10 cellular contexts compared by ENCODE assay signal in the genomic region with DNA sequence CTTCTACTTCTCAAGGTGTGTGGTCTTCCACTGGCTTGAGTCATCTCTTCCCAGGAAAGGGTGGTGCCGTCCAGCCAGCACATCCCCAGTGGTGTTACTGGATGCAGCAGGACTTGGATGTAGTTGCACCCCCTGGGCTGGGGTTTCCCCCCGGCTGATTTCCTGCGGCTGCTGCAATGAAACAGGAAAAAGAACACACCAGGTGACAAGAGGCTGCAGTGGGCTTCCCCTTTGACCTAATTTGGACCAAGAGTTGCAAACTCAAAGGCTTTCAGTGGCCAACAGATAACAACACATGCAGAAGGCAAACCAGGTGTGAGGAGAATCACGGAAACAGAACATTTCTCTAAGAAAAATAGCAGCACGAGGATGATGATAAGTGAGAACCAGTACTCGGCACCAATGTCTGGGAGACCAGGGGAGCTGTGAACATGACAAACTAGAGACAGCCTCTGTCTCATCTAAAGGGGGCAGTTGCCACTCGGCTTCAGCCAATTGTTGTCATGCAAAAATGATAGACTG.
DNase-seq lines count a peak whose midpoint lies in the region; ATAC-seq and TF ChIP-seq lines count a peak whose summit lies in the region.
"Had no signal": no experiment of that assay in that cellular context is flagged by ENCODE, and none has a peak within 500 bp of the region (broad histone marks: within the 10 kb centered on the region; RNA-seq: fewer than 3 reads in every experiment).

No MANE protein-coding gene starts in this region.

- H3K4me3 Mint-ChIP-seq in T-helper 2 cell treated with Interferon-gamma antibody and Interleukin-4, amounts not matched to agents 5 μg/mL and 100 μg/mL, for 36 hours, result no peak overlapping the region

- no peaks in the 10 kb centered on the region for H3K36me3 Mint-ChIP-seq in T-helper 2 cell treated with Interferon-gamma antibody and Interleukin-4, amounts not matched to agents 5 μg/mL and 100 μg/mL, for 36 hours (ENCODE audit: low read depth)

- peak; percentile 24 for DNase-seq in stimulated activated CD4-positive, alpha-beta T cell treated with anti-CD3 and anti-CD28 coated beads, Interleukin-15, amount 100 ng/mL, for 24 hours
- no peak for DNase-seq in stimulated activated CD4-positive, alpha-beta T cell treated with anti-CD3 and anti-CD28 coated beads, Interleukin-4, amount 100 ng/mL, for 1 hour
- peak; percentile 19 for DNase-seq in activated gamma-delta T cell treated with anti-CD3 and anti-CD28 coated beads, Interleukin-2, amount 50 U/mL, for 16 hours (ENCODE audit: low read depth)
- DNase-seq in upper lobe of left lung (peak in 1 of 2 donors; percentile 28), caudate nucleus (lab: John Stamatoyannopoulos, UW) (no peak)
- DNase-seq in T-helper 2 cell treated with Interferon-gamma antibody and Interleukin-4, amounts not matched to agents 5 μg/mL and 100 μg/mL, for 36 hours (ENCODE audit: low spot score), result no peak
- DNase-seq in activated effector memory CD4-positive, alpha-beta T cell treated with Interleukin-2 at 50 U/mL for 16 hours, result no peak

- TF ChIP-seq POLR2A in upper lobe of left lung (IDR thresholded peaks at IDR 0.05), result no peak

- peak in 3 of 4 donors; percentile 62 to 88 (median 74) for TF ChIP-seq EP300 in upper lobe of left lung (IDR thresholded peaks at IDR 0.05)

- peaks cover 13 to 20% (median 17%) of the 10 kb centered on the region in 4 donors for H3K4me1 ChIP-seq in upper lobe of left lung
- H3K4me1 ChIP-seq: Caco-2 had no signal

- no peaks in the 10 kb centered on the region for H3K27me3 ChIP-seq in upper lobe of left lung
- H3K27me3 ChIP-seq: Peyer's patch had no signal

- no peak overlapping the region for H3K4me3 ChIP-seq in upper lobe of left lung
- H3K4me3 ChIP-seq: Peyer's patch had no signal

- no peaks in the 10 kb centered on the region for H3K9me3 Mint-ChIP-seq in T-helper 2 cell treated with Interferon-gamma antibody and Interleukin-4, amounts not matched to agents 5 μg/mL and 100 μg/mL, for 36 hours

- H3K4me1 Mint-ChIP-seq in T-helper 2 cell treated with Interferon-gamma antibody and Interleukin-4, amounts not matched to agents 5 μg/mL and 100 μg/mL, for 36 hours (ENCODE audit: low read depth), result peaks cover 7% of the 10 kb centered on the region

- H3K27me3 Mint-ChIP-seq in T-helper 2 cell treated with Interferon-gamma antibody and Interleukin-4, amounts not matched to agents 5 μg/mL and 100 μg/mL, for 36 hours (ENCODE audit: low read depth), result no peaks in the 10 kb centered on the region

- H3K27ac Mint-ChIP-seq in T-helper 2 cell treated with Interferon-gamma antibody and Interleukin-4, amounts not matched to agents 5 μg/mL and 100 μg/mL, for 36 hours, result no peak overlapping the region

- TF ChIP-seq CTCF in upper lobe of left lung (IDR thresholded peaks at IDR 0.05), result no peak

- ATAC-seq in HG03095 (IDR thresholded peaks at IDR 0.05; ENCODE audit: unreplicated experiment) (peak; percentile 93), upper lobe of left lung (ENCODE audit: low FRiP score in 2 of 2) (no peak)

- H3K9me3 ChIP-seq in upper lobe of left lung, result no peaks in the 10 kb centered on the region
- H3K9me3 ChIP-seq: Caco-2, Peyer's patch had no signal

- H3K27ac ChIP-seq in upper lobe of left lung, result no peak overlapping the region
- H3K27ac ChIP-seq in caudate nucleus (ENCODE audit: low read depth, low read length), result no peak overlapping the region
- H3K27ac ChIP-seq: Peyer's patch had no signal

- 67% methylated on average over 7 of the region's 7 CpGs for WGBS in upper lobe of left lung, 2 donors

- H3K36me3 ChIP-seq in upper lobe of left lung, result no peaks in the 10 kb centered on the region
- H3K36me3 ChIP-seq: Peyer's patch had no signal

Comparison
In these comparisons a context has a peak if more than half of its experiments do, and no peak if none do; other contexts are left out.
1. DNase-seq: peak in stimulated activated CD4-positive, alpha-beta T cell treated with anti-CD3 and anti-CD28 coated beads, Interleukin-15, amount 100 ng/mL, for 24 hours (single experiment) and activated gamma-delta T cell treated with anti-CD3 and anti-CD28 coated beads, Interleukin-2, amount 50 U/mL, for 16 hours (single experiment); none in stimulated activated CD4-positive, alpha-beta T cell treated with anti-CD3 and anti-CD28 coated beads, Interleukin-4, amount 100 ng/mL, for 1 hour (single experiment), caudate nucleus (0 of 61), T-helper 2 cell treated with Interferon-gamma antibody and Interleukin-4, amounts not matched to agents 5 μg/mL and 100 μg/mL, for 36 hours (single experiment) and activated effector memory CD4-positive, alpha-beta T cell treated with Interleukin-2 at 50 U/mL for 16 hours (single experiment).